Comparison of ENCODE assay signal across 1 cellular context in the genomic region with DNA sequence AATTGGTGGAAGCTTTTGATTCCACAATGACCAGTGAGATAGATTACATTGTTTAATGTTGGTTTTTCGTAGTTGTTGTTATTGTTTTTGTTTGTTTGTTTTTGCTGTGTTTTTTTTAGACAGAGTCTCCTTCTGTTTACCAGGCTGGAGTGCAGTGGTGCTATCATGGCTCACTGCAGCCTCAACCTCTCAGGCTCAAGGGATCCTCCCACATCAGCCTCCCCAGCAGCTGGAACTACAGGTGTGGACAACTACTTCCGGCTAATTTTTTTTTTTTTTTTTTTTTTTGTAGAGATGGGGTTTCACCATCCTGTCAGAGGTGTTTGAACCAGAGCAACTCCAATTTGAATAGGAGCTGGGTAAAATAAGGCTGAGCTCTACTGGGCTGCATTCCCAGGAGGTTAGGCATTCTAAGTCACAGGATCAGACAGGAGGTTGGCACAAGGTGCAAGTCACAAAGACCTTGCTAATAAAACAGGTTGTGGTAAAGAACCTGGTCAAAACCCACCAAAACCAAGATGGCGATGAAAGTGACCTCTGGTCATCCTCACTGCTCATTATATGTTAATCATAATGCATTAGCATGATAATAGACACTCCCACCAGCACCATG.
TF ChIP-seq lines count a peak whose summit lies in the region.

No MANE protein-coding gene starts in this region.

TF ChIP-seq in K562, 482 proteins besides CTCF, POLR2A, EP300 and RAD21 (continued from another document and continues in another):
- TF ChIP-seq, protein P1, sequence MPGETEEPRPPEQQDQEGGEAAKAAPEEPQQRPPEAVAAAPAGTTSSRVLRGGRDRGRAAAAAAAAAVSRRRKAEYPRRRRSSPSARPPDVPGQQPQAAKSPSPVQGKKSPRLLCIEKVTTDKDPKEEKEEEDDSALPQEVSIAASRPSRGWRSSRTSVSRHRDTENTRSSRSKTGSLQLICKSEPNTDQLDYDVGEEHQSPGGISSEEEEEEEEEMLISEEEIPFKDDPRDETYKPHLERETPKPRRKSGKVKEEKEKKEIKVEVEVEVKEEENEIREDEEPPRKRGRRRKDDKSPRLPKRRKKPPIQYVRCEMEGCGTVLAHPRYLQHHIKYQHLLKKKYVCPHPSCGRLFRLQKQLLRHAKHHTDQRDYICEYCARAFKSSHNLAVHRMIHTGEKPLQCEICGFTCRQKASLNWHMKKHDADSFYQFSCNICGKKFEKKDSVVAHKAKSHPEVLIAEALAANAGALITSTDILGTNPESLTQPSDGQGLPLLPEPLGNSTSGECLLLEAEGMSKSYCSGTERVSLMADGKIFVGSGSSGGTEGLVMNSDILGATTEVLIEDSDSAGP (CRISPR knock-in tag; IDR thresholded peaks at IDR 0.05) = no peak
- TF ChIP-seq ZNF589 (CRISPR knock-in tag; IDR thresholded peaks at IDR 0.05; ENCODE audit: low read depth) (peak; percentile 84; the same call in 1 of the 2 replicates), BACH1 (tag; IDR thresholded peaks at IDR 0.05) (peak; percentile 60; the same call in 1 of the 2 replicates), SIX5 (IDR thresholded peaks at IDR 0.05; ENCODE audit: borderline replicate concordance in 1 of 2, insufficient read depth in 1 of 2, low read depth in 1 of 2, low read length in 2 of 2) (no peak), JUNB (CRISPR knock-in tag; conservative IDR thresholded peaks at IDR 0.05) (no peak), ZNF780A (CRISPR knock-in tag; IDR thresholded peaks at IDR 0.05) (no peak), ZNF347 (CRISPR knock-in tag; IDR thresholded peaks at IDR 0.05; ENCODE audit: low read depth) (no peak), RAD51 (IDR thresholded peaks at IDR 0.05; ENCODE audit: borderline replicate concordance, low read depth) (no peak), CC2D1A (IDR thresholded peaks at IDR 0.05) (peak; percentile 18; the same call in 1 of the 2 replicates), ZNF668 (CRISPR knock-in tag; IDR thresholded peaks at IDR 0.05) (peak; percentile 56; the same call in 1 of the 2 replicates), ZNF695 (CRISPR knock-in tag; IDR thresholded peaks at IDR 0.05) (no peak), ZNF146 (CRISPR knock-in tag; IDR thresholded peaks at IDR 0.05; ENCODE audit: unreplicated experiment) (no peak), JUN (IDR thresholded peaks at IDR 0.05; ENCODE audit: borderline replicate concordance, low read depth, low read length) (no peak), JUN (CRISPR knock-in tag; IDR thresholded peaks at IDR 0.05; ENCODE audit: borderline replicate concordance) (no peak), FOXA3 (CRISPR knock-in tag; conservative IDR thresholded peaks at IDR 0.05 in 1 of 2, IDR thresholded peaks at IDR 0.05 in 1 of 2) (no peak), ILK (tag; IDR thresholded peaks at IDR 0.05; ENCODE audit: borderline replicate concordance, low read depth) (no peak), CCNT2 (IDR thresholded peaks at IDR 0.05; ENCODE audit: borderline replicate concordance, extremely low read depth, insufficient read length, low read depth, low read length) (no peak)
- TF ChIP-seq, protein P2, sequence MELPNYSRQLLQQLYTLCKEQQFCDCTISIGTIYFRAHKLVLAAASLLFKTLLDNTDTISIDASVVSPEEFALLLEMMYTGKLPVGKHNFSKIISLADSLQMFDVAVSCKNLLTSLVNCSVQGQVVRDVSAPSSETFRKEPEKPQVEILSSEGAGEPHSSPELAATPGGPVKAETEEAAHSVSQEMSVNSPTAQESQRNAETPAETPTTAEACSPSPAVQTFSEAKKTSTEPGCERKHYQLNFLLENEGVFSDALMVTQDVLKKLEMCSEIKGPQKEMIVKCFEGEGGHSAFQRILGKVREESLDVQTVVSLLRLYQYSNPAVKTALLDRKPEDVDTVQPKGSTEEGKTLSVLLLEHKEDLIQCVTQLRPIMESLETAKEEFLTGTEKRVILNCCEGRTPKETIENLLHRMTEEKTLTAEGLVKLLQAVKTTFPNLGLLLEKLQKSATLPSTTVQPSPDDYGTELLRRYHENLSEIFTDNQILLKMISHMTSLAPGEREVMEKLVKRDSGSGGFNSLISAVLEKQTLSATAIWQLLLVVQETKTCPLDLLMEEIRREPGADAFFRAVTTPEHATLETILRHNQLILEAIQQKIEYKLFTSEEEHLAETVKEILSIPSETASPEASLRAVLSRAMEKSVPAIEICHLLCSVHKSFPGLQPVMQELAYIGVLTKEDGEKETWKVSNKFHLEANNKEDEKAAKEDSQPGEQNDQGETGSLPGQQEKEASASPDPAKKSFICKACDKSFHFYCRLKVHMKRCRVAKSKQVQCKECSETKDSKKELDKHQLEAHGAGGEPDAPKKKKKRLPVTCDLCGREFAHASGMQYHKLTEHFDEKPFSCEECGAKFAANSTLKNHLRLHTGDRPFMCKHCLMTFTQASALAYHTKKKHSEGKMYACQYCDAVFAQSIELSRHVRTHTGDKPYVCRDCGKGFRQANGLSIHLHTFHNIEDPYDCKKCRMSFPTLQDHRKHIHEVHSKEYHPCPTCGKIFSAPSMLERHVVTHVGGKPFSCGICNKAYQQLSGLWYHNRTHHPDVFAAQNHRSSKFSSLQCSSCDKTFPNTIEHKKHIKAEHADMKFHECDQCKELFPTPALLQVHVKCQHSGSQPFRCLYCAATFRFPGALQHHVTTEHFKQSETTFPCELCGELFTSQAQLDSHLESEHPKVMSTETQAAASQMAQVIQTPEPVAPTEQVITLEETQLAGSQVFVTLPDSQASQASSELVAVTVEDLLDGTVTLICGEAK (IDR thresholded peaks at IDR 0.05) = peak; percentile 43; the same call in 1 of the 2 replicates
- TF ChIP-seq, protein P2 (CRISPR knock-in tag; IDR thresholded peaks at IDR 0.05) = no peak
- TF ChIP-seq, protein P3, sequence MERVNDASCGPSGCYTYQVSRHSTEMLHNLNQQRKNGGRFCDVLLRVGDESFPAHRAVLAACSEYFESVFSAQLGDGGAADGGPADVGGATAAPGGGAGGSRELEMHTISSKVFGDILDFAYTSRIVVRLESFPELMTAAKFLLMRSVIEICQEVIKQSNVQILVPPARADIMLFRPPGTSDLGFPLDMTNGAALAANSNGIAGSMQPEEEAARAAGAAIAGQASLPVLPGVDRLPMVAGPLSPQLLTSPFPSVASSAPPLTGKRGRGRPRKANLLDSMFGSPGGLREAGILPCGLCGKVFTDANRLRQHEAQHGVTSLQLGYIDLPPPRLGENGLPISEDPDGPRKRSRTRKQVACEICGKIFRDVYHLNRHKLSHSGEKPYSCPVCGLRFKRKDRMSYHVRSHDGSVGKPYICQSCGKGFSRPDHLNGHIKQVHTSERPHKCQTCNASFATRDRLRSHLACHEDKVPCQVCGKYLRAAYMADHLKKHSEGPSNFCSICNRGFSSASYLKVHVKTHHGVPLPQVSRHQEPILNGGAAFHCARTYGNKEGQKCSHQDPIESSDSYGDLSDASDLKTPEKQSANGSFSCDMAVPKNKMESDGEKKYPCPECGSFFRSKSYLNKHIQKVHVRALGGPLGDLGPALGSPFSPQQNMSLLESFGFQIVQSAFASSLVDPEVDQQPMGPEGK (CRISPR knock-in tag; IDR thresholded peaks at IDR 0.05; ENCODE audit: borderline replicate concordance) = no peak
- TF ChIP-seq, protein P4, sequence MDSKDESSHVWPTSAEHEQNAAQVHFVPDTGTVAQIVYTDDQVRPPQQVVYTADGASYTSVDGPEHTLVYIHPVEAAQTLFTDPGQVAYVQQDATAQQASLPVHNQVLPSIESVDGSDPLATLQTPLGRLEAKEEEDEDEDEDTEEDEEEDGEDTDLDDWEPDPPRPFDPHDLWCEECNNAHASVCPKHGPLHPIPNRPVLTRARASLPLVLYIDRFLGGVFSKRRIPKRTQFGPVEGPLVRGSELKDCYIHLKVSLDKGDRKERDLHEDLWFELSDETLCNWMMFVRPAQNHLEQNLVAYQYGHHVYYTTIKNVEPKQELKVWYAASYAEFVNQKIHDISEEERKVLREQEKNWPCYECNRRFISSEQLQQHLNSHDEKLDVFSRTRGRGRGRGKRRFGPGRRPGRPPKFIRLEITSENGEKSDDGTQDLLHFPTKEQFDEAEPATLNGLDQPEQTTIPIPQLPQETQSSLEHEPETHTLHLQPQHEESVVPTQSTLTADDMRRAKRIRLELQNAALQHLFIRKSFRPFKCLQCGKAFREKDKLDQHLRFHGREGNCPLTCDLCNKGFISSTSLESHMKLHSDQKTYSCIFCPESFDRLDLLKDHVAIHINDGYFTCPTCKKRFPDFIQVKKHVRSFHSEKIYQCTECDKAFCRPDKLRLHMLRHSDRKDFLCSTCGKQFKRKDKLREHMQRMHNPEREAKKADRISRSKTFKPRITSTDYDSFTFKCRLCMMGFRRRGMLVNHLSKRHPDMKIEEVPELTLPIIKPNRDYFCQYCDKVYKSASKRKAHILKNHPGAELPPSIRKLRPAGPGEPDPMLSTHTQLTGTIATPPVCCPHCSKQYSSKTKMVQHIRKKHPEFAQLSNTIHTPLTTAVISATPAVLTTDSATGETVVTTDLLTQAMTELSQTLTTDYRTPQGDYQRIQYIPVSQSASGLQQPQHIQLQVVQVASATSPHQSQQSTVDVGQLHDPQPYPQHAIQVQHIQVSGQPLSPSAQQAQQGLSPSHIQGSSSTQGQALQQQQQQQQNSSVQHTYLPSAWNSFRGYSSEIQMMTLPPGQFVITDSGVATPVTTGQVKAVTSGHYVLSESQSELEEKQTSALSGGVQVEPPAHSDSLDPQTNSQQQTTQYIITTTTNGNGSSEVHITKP (IDR thresholded peaks at IDR 0.05; ENCODE audit: partially characterized antibody) = no peak
- TF ChIP-seq, protein P5, sequence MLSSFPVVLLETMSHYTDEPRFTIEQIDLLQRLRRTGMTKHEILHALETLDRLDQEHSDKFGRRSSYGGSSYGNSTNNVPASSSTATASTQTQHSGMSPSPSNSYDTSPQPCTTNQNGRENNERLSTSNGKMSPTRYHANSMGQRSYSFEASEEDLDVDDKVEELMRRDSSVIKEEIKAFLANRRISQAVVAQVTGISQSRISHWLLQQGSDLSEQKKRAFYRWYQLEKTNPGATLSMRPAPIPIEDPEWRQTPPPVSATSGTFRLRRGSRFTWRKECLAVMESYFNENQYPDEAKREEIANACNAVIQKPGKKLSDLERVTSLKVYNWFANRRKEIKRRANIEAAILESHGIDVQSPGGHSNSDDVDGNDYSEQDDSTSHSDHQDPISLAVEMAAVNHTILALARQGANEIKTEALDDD (IDR thresholded peaks at IDR 0.05) = no peak
- TF ChIP-seq, protein P6, sequence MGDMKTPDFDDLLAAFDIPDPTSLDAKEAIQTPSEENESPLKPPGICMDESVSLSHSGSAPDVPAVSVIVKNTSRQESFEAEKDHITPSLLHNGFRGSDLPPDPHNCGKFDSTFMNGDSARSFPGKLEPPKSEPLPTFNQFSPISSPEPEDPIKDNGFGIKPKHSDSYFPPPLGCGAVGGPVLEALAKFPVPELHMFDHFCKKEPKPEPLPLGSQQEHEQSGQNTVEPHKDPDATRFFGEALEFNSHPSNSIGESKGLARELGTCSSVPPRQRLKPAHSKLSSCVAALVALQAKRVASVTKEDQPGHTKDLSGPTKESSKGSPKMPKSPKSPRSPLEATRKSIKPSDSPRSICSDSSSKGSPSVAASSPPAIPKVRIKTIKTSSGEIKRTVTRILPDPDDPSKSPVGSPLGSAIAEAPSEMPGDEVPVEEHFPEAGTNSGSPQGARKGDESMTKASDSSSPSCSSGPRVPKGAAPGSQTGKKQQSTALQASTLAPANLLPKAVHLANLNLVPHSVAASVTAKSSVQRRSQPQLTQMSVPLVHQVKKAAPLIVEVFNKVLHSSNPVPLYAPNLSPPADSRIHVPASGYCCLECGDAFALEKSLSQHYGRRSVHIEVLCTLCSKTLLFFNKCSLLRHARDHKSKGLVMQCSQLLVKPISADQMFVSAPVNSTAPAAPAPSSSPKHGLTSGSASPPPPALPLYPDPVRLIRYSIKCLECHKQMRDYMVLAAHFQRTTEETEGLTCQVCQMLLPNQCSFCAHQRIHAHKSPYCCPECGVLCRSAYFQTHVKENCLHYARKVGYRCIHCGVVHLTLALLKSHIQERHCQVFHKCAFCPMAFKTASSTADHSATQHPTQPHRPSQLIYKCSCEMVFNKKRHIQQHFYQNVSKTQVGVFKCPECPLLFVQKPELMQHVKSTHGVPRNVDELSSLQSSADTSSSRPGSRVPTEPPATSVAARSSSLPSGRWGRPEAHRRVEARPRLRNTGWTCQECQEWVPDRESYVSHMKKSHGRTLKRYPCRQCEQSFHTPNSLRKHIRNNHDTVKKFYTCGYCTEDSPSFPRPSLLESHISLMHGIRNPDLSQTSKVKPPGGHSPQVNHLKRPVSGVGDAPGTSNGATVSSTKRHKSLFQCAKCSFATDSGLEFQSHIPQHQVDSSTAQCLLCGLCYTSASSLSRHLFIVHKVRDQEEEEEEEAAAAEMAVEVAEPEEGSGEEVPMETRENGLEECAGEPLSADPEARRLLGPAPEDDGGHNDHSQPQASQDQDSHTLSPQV (IDR thresholded peaks at IDR 0.05) = peak; percentile 86
- TF ChIP-seq, protein P7, sequence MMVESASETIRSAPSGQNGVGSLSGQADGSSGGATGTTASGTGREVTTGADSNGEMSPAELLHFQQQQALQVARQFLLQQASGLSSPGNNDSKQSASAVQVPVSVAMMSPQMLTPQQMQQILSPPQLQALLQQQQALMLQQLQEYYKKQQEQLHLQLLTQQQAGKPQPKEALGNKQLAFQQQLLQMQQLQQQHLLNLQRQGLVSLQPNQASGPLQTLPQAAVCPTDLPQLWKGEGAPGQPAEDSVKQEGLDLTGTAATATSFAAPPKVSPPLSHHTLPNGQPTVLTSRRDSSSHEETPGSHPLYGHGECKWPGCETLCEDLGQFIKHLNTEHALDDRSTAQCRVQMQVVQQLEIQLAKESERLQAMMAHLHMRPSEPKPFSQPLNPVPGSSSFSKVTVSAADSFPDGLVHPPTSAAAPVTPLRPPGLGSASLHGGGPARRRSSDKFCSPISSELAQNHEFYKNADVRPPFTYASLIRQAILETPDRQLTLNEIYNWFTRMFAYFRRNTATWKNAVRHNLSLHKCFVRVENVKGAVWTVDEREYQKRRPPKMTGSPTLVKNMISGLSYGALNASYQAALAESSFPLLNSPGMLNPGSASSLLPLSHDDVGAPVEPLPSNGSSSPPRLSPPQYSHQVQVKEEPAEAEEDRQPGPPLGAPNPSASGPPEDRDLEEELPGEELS (CRISPR knock-in tag; IDR thresholded peaks at IDR 0.05; ENCODE audit: borderline replicate concordance) = no peak
